2 cellular contexts compared by ENCODE assay signal in the genomic region with DNA sequence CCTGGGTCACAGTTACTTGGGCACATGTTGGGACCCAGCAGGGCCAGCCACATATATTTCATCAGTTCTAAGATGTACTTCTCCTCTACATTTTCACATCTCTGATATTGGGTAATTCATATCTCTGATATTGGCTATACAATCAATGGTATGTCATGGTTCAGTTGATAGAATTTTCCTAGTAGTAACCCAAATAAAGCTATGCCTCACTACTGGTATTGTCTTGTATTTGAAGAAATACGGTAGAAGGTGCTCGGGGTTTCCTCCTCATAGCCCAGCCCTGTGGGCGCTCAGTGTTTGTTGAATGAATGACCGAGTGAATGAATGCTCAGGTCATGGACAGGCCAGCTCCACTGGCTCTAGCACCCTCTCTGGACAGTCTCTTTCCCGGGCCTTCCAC.
TF ChIP-seq lines count a peak whose summit lies in the region.

No MANE protein-coding gene starts in this region.

TF ChIP-seq in HepG2, 621 proteins besides CTCF, POLR2A, EP300 and RAD21:
- TF ChIP-seq, protein P1, sequence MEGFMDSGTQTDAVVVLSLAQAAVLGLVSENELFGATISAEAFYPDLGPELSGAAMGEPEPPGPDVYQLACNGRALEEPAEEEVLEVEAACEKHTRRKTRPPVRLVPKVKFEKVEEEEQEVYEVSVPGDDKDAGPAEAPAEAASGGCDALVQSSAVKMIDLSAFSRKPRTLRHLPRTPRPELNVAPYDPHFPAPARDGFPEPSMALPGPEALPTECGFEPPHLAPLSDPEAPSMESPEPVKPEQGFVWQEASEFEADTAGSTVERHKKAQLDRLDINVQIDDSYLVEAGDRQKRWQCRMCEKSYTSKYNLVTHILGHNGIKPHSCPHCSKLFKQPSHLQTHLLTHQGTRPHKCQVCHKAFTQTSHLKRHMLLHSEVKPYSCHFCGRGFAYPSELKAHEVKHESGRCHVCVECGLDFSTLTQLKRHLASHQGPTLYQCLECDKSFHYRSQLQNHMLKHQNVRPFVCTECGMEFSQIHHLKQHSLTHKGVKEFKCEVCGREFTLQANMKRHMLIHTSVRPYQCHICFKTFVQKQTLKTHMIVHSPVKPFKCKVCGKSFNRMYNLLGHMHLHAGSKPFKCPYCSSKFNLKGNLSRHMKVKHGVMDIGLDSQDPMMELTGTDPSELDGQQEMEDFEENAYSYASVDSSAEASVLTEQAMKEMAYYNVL (CRISPR knock-in tag; IDR thresholded peaks at IDR 0.05; ENCODE audit: borderline replicate concordance) = no peak
- TF ChIP-seq, protein P2, sequence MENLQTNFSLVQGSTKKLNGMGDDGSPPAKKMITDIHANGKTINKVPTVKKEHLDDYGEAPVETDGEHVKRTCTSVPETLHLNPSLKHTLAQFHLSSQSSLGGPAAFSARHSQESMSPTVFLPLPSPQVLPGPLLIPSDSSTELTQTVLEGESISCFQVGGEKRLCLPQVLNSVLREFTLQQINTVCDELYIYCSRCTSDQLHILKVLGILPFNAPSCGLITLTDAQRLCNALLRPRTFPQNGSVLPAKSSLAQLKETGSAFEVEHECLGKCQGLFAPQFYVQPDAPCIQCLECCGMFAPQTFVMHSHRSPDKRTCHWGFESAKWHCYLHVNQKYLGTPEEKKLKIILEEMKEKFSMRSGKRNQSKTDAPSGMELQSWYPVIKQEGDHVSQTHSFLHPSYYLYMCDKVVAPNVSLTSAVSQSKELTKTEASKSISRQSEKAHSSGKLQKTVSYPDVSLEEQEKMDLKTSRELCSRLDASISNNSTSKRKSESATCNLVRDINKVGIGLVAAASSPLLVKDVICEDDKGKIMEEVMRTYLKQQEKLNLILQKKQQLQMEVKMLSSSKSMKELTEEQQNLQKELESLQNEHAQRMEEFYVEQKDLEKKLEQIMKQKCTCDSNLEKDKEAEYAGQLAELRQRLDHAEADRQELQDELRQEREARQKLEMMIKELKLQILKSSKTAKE (CRISPR knock-in tag; IDR thresholded peaks at IDR 0.05; ENCODE audit: borderline replicate concordance) = no peak
- TF ChIP-seq, protein P3, sequence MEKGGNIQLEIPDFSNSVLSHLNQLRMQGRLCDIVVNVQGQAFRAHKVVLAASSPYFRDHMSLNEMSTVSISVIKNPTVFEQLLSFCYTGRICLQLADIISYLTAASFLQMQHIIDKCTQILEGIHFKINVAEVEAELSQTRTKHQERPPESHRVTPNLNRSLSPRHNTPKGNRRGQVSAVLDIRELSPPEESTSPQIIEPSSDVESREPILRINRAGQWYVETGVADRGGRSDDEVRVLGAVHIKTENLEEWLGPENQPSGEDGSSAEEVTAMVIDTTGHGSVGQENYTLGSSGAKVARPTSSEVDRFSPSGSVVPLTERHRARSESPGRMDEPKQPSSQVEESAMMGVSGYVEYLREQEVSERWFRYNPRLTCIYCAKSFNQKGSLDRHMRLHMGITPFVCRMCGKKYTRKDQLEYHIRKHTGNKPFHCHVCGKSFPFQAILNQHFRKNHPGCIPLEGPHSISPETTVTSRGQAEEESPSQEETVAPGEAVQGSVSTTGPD (CRISPR knock-in tag; IDR thresholded peaks at IDR 0.05) = no peak
- peak; percentile 87; the same call in 1 of the 2 replicates for TF ChIP-seq GZF1 (CRISPR knock-in tag; IDR thresholded peaks at IDR 0.05)
- TF ChIP-seq ZBTB8A (CRISPR knock-in tag; IDR thresholded peaks at IDR 0.05; ENCODE audit: borderline replicate concordance, low read depth) = no peak
- TF ChIP-seq SMARCC2 (IDR thresholded peaks at IDR 0.05) = no peak

TF ChIP-seq in H1, 55 proteins besides CTCF, POLR2A, EP300 and RAD21:
- no peak for TF ChIP-seq MAFK (IDR thresholded peaks at IDR 0.05; ENCODE audit: low read depth, low read length)
- no peak for TF ChIP-seq PHF8 (conservative IDR thresholded peaks at IDR 0.05; ENCODE audit: low read depth, low read length)
- TF ChIP-seq POLR2AphosphoS5 (IDR thresholded peaks at IDR 0.05; ENCODE audit: low read depth, low read length) = no peak
- TF ChIP-seq KDM4A (IDR thresholded peaks at IDR 0.05; ENCODE audit: low read depth, low read length, severe bottlenecking) = no peak
- no peak for TF ChIP-seq SIN3A (conservative IDR thresholded peaks at IDR 0.05 in 1 of 2, IDR thresholded peaks at IDR 0.05 in 1 of 2; ENCODE audit: low read depth in 1 of 2, low read length in 2 of 2)
- TF ChIP-seq BACH1 (IDR thresholded peaks at IDR 0.05; ENCODE audit: low read length) = no peak
- TF ChIP-seq, protein P4, sequence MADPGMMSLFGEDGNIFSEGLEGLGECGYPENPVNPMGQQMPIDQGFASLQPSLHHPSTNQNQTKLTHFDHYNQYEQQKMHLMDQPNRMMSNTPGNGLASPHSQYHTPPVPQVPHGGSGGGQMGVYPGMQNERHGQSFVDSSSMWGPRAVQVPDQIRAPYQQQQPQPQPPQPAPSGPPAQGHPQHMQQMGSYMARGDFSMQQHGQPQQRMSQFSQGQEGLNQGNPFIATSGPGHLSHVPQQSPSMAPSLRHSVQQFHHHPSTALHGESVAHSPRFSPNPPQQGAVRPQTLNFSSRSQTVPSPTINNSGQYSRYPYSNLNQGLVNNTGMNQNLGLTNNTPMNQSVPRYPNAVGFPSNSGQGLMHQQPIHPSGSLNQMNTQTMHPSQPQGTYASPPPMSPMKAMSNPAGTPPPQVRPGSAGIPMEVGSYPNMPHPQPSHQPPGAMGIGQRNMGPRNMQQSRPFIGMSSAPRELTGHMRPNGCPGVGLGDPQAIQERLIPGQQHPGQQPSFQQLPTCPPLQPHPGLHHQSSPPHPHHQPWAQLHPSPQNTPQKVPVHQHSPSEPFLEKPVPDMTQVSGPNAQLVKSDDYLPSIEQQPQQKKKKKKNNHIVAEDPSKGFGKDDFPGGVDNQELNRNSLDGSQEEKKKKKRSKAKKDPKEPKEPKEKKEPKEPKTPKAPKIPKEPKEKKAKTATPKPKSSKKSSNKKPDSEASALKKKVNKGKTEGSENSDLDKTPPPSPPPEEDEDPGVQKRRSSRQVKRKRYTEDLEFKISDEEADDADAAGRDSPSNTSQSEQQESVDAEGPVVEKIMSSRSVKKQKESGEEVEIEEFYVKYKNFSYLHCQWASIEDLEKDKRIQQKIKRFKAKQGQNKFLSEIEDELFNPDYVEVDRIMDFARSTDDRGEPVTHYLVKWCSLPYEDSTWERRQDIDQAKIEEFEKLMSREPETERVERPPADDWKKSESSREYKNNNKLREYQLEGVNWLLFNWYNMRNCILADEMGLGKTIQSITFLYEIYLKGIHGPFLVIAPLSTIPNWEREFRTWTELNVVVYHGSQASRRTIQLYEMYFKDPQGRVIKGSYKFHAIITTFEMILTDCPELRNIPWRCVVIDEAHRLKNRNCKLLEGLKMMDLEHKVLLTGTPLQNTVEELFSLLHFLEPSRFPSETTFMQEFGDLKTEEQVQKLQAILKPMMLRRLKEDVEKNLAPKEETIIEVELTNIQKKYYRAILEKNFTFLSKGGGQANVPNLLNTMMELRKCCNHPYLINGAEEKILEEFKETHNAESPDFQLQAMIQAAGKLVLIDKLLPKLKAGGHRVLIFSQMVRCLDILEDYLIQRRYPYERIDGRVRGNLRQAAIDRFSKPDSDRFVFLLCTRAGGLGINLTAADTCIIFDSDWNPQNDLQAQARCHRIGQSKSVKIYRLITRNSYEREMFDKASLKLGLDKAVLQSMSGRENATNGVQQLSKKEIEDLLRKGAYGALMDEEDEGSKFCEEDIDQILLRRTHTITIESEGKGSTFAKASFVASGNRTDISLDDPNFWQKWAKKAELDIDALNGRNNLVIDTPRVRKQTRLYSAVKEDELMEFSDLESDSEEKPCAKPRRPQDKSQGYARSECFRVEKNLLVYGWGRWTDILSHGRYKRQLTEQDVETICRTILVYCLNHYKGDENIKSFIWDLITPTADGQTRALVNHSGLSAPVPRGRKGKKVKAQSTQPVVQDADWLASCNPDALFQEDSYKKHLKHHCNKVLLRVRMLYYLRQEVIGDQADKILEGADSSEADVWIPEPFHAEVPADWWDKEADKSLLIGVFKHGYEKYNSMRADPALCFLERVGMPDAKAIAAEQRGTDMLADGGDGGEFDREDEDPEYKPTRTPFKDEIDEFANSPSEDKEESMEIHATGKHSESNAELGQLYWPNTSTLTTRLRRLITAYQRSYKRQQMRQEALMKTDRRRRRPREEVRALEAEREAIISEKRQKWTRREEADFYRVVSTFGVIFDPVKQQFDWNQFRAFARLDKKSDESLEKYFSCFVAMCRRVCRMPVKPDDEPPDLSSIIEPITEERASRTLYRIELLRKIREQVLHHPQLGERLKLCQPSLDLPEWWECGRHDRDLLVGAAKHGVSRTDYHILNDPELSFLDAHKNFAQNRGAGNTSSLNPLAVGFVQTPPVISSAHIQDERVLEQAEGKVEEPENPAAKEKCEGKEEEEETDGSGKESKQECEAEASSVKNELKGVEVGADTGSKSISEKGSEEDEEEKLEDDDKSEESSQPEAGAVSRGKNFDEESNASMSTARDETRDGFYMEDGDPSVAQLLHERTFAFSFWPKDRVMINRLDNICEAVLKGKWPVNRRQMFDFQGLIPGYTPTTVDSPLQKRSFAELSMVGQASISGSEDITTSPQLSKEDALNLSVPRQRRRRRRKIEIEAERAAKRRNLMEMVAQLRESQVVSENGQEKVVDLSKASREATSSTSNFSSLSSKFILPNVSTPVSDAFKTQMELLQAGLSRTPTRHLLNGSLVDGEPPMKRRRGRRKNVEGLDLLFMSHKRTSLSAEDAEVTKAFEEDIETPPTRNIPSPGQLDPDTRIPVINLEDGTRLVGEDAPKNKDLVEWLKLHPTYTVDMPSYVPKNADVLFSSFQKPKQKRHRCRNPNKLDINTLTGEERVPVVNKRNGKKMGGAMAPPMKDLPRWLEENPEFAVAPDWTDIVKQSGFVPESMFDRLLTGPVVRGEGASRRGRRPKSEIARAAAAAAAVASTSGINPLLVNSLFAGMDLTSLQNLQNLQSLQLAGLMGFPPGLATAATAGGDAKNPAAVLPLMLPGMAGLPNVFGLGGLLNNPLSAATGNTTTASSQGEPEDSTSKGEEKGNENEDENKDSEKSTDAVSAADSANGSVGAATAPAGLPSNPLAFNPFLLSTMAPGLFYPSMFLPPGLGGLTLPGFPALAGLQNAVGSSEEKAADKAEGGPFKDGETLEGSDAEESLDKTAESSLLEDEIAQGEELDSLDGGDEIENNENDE (IDR thresholded peaks at IDR 0.05; ENCODE audit: insufficient replicate concordance, low read length) = peak; percentile 85
- no peak for TF ChIP-seq TAF7 (optimal IDR thresholded peaks at IDR 0.05; ENCODE audit: borderline replicate concordance, low read depth, low read length)
- TF ChIP-seq POU5F1 (IDR thresholded peaks at IDR 0.05; ENCODE audit: low read depth, low read length) = no peak
